Comparison of ENCODE assay signal across 1 cellular context in the genomic region with DNA sequence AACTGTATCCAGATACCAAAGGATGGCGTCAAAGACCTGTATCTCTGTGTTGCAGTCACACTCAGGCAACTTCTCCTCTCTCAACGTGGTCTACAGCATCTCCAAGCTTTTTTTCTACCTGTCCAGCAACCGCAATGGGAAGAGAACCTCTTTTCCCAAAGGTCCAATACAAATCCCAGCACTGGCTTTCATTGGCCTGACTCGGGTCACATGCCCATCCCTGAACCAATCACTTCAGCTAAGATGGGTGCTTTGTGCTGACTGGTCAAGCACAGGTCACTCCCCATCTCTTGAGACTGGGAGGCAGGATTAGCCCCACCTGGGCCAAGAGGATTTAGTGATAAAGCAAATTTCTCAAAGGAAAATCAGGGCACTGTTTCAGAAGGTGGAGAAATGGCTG.
TF ChIP-seq lines count a peak whose summit lies in the region.

No MANE protein-coding gene starts in this region.

TF ChIP-seq in HCT116, 20 proteins besides CTCF, POLR2A, EP300 and RAD21 (continued from another document):
- TF ChIP-seq EZH2phosphoT487 (IDR thresholded peaks at IDR 0.05; ENCODE audit: borderline replicate concordance): no peak
- TF ChIP-seq SIN3A (IDR thresholded peaks at IDR 0.05; ENCODE audit: low read depth): no peak
- TF ChIP-seq JUND (IDR thresholded peaks at IDR 0.05): no peak
- no peak for TF ChIP-seq SRF (IDR thresholded peaks at IDR 0.05; ENCODE audit: low read depth)
- TF ChIP-seq ZNF274 (IDR thresholded peaks at IDR 0.05; ENCODE audit: low read depth, low read length): no peak
- TF ChIP-seq CBX3 (IDR thresholded peaks at IDR 0.05; ENCODE audit: low read depth): no peak
- TF ChIP-seq FOSL1 (IDR thresholded peaks at IDR 0.05; ENCODE audit: low read depth): no peak
- TF ChIP-seq SP1 (IDR thresholded peaks at IDR 0.05; ENCODE audit: low read depth): no peak
- no peak for TF ChIP-seq EZH2 (IDR thresholded peaks at IDR 0.05)
- no peak for TF ChIP-seq ATF3 (IDR thresholded peaks at IDR 0.05)
